26 cellular contexts compared by ENCODE assay signal in the genomic region with DNA sequence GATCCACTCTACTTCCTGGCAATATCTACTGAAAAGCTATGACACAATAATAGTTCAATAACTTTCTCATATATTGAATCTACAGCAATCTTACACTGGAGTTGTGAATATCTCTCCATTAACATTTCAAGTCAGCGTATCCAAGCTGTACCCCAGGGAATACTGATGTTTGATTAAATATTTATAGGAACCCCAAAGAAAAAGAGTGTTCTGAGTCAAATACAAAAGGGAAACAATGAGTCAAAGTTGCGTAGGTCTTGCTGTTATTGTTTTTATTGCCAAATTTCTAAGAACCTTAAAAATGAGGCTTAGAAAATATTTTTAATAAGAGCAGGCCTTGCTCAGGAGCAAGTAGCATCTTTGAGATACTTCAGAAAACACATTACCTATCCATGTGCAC.
A peak's percentile ranks its signal among the peaks of the same experiment; 100 is the strongest.
DNase-seq lines count a peak whose midpoint lies in the region; TF ChIP-seq lines count a peak whose summit lies in the region.
"Had no signal": no experiment of that assay in that cellular context is flagged by ENCODE, and none has a peak within 500 bp of the region (broad histone marks: within the 10 kb centered on the region; RNA-seq: fewer than 3 reads in every experiment).

No MANE protein-coding gene starts in this region.

- H2AFZ ChIP-seq in neural cell (ENCODE audit: low read depth, low read length) = no peak overlapping the region

- H3K4me3 ChIP-seq in breast epithelium = no peak overlapping the region
- no peak overlapping the region for H3K4me3 ChIP-seq in astrocyte of the spinal cord (ENCODE audit: low read depth, low read length)
- H3K4me3 ChIP-seq in neural cell (ENCODE audit: low read length) = no peak overlapping the region
- H3K4me3 ChIP-seq: A549, BLaER1 had no signal

- no TSS peak for BruUV-seq in MCF 10A (replicated peaks; lab: Mats Ljungman, UMichigan)

- CTCF ChIA-PET in MCF 10A (lab: Yijun Ruan, JAX) = no interaction called here
- CTCF ChIA-PET in activated CD4-positive, alpha-beta T cell treated with anti-CD3 and anti-CD28 coated beads, Interleukin-2, amount 10 ng/mL, durations not matched to agents 7 days and 5 days (lab: Charles Lee) = no interaction called here

- no peaks in the 10 kb centered on the region for H3K27me3 Mint-ChIP-seq in MCF 10A (ENCODE audit: insufficient read depth, unreplicated experiment)
- no peaks in the 10 kb centered on the region for H3K27me3 Mint-ChIP-seq in activated CD4-positive, alpha-beta T cell treated with anti-CD3 and anti-CD28 coated beads, Interleukin-2, amount 10 ng/mL, durations not matched to agents 7 days and 5 days
- H3K27me3 Mint-ChIP-seq: CD8-positive, alpha-beta memory T cell had no signal

- TF ChIP-seq CTCF in MCF 10A (IDR thresholded peaks at IDR 0.05; ENCODE audit: unreplicated experiment) (no peak), breast epithelium (IDR thresholded peaks at IDR 0.05) (no peak), astrocyte of the spinal cord (IDR thresholded peaks at IDR 0.05; ENCODE audit: low read depth, low read length) (no peak), neural cell (IDR thresholded peaks at IDR 0.05; ENCODE audit: poor library complexity, severe bottlenecking) (no peak)

- H3K9me3 Mint-ChIP-seq in MCF 10A (ENCODE audit: unreplicated experiment) = no peaks in the 10 kb centered on the region
- H3K9me3 Mint-ChIP-seq in activated CD4-positive, alpha-beta T cell treated with anti-CD3 and anti-CD28 coated beads, Interleukin-2, amount 10 ng/mL, durations not matched to agents 7 days and 5 days = no peaks in the 10 kb centered on the region

- no peak overlapping the region for H3K27ac Mint-ChIP-seq in MCF 10A (ENCODE audit: low read depth, unreplicated experiment)
- H3K27ac Mint-ChIP-seq in activated CD4-positive, alpha-beta T cell treated with anti-CD3 and anti-CD28 coated beads, Interleukin-2, amount 10 ng/mL, durations not matched to agents 7 days and 5 days = no peak overlapping the region
- H3K27ac Mint-ChIP-seq: CD14-positive monocyte; CD4-positive, alpha-beta memory T cell; CD4-positive, CD25-positive, alpha-beta regulatory T cell; CD8-positive, alpha-beta memory T cell had no signal

- H3K9ac ChIP-seq in neural cell (ENCODE audit: low read length) = no peak overlapping the region
- H3K9ac ChIP-seq: BLaER1 had no signal

- POLR2A ChIA-PET in MCF 10A (lab: Yijun Ruan, JAX) = no interaction called here
- POLR2A ChIA-PET in activated CD4-positive, alpha-beta T cell treated with anti-CD3 and anti-CD28 coated beads, Interleukin-2, amount 10 ng/mL, durations not matched to agents 7 days and 5 days (lab: Charles Lee) = no interaction called here

- no peaks in the 10 kb centered on the region for H3K4me1 ChIP-seq in breast epithelium
- H3K4me1 ChIP-seq: A549, BLaER1 had no signal

- H3K36me3 Mint-ChIP-seq in MCF 10A (ENCODE audit: insufficient read depth, unreplicated experiment) = no peaks in the 10 kb centered on the region
- no peaks in the 10 kb centered on the region for H3K36me3 Mint-ChIP-seq in activated CD4-positive, alpha-beta T cell treated with anti-CD3 and anti-CD28 coated beads, Interleukin-2, amount 10 ng/mL, durations not matched to agents 7 days and 5 days (ENCODE audit: low read depth)
- H3K36me3 Mint-ChIP-seq: CD14-positive monocyte; CD4-positive, alpha-beta memory T cell; CD4-positive, CD25-positive, alpha-beta regulatory T cell; CD8-positive, alpha-beta memory T cell had no signal

- H4K20me1 ChIP-seq in neural cell (ENCODE audit: insufficient read depth) = no peaks in the 10 kb centered on the region
- H4K20me1 ChIP-seq: BLaER1 had no signal

- H3K79me2 ChIP-seq in neural cell (replicated peaks; ENCODE audit: insufficient read depth, low read length) = no peaks in the 10 kb centered on the region

- H3K36me3 ChIP-seq in breast epithelium (no peaks in the 10 kb centered on the region), neural cell (ENCODE audit: insufficient read depth, low read length) (no peaks in the 10 kb centered on the region)
- H3K36me3 ChIP-seq: BE2C, BLaER1 had no signal

- TF ChIP-seq EP300 in neural cell (conservative IDR thresholded peaks at IDR 0.05; ENCODE audit: poor library complexity, severe bottlenecking) = no peak

- intact Hi-C loops in MCF 10A (cut with micrococcal nuclease) (no loop called here), breast epithelium (cut with DNase I; ENCODE audit: low total_unique reads) (no loop called here), head of caudate nucleus (cut with DNase I) (no loop called here)

- no peak overlapping the region for H3K4me2 ChIP-seq in neural cell (ENCODE audit: low read length)
- H3K4me2 ChIP-seq: A549, BLaER1 had no signal

- no peak for TF ChIP-seq POLR2A in breast epithelium (IDR thresholded peaks at IDR 0.05)

- no peaks in the 10 kb centered on the region for H3F3A ChIP-seq in neural cell (ENCODE audit: insufficient read depth, low read length, poor library complexity, severe bottlenecking)

- H3K9me3 ChIP-seq in breast epithelium = no peaks in the 10 kb centered on the region
- H3K9me3 ChIP-seq in neural cell (ENCODE audit: low read length) = no peaks in the 10 kb centered on the region
- H3K9me3 ChIP-seq: A549, BLaER1 had no signal

- H3K27me3 ChIP-seq in breast epithelium (no peaks in the 10 kb centered on the region), neural cell (ENCODE audit: insufficient read depth, low read depth, low read length) (no peaks in the 10 kb centered on the region)
- H3K27me3 ChIP-seq: BE2C, BLaER1 had no signal

- H3K27ac ChIP-seq in breast epithelium (no peak overlapping the region), neural cell (ENCODE audit: low read length) (peak overlapping the region; percentile 44)
- H3K27ac ChIP-seq: 22Rv1, A549, BLaER1 had no signal

- in situ Hi-C loops in astrocyte of the spinal cord (cut with HindIII; ENCODE audit: low sequenced_read_pairs) = no loop called here

- H3K4me3 Mint-ChIP-seq in MCF 10A (ENCODE audit: unreplicated experiment) = no peak overlapping the region
- H3K4me3 Mint-ChIP-seq in activated CD4-positive, alpha-beta T cell treated with anti-CD3 and anti-CD28 coated beads, Interleukin-2, amount 10 ng/mL, durations not matched to agents 7 days and 5 days = no peak overlapping the region
- H3K4me3 Mint-ChIP-seq: CD14-positive monocyte; CD4-positive, alpha-beta memory T cell; CD4-positive, CD25-positive, alpha-beta regulatory T cell; CD8-positive, alpha-beta memory T cell had no signal

- TF ChIP-seq RAD21 in neural cell (conservative IDR thresholded peaks at IDR 0.05) = no peak

- no peaks in the 10 kb centered on the region for H3K9me2 ChIP-seq in neural cell (ENCODE audit: insufficient read depth, low read length)

- H3K4me1 Mint-ChIP-seq in MCF 10A (ENCODE audit: insufficient read depth, unreplicated experiment) = peaks cover 13% of the 10 kb centered on the region
- no peaks in the 10 kb centered on the region for H3K4me1 Mint-ChIP-seq in activated CD4-positive, alpha-beta T cell treated with anti-CD3 and anti-CD28 coated beads, Interleukin-2, amount 10 ng/mL, durations not matched to agents 7 days and 5 days
- H3K4me1 Mint-ChIP-seq: CD14-positive monocyte; CD4-positive, alpha-beta memory T cell; CD4-positive, CD25-positive, alpha-beta regulatory T cell; CD8-positive, alpha-beta memory T cell had no signal

- DNase-seq in MCF 10A (ENCODE audit: unreplicated experiment) (peak; percentile 13), breast epithelium (ENCODE audit: low spot score in 2 of 2) (no peak), HCEC 1CT (peak; percentile 29), astrocyte of the spinal cord (ENCODE audit: low read depth, low spot score) (peak; percentile 20), head of caudate nucleus (no peak)
- DNase-seq in activated CD8-positive, alpha-beta memory T cell treated with anti-CD3 and anti-CD28 coated beads for 24 hours = no peak
- no peak for DNase-seq in activated CD4-positive, alpha-beta T cell treated with anti-CD3 and anti-CD28 coated beads, Interleukin-2, amount 10 ng/mL, durations not matched to agents 7 days and 5 days
- DNase-seq: AML-193; BE2C; C1 segment of cervical spinal cord; CD4-positive, alpha-beta memory T cell; CD4-positive, CD25-positive, alpha-beta regulatory T cell; CD8-positive, alpha-beta memory T cell; COR-L47; DMS 273 treated with DMSO at 0.1 percent for 48 hours; DMS153; DMS53; DMS79; DND-41; EL; GDM1 had no signal

TF ChIP-seq in neural cell, 6 proteins besides CTCF, POLR2A, EP300 and RAD21:
- TF ChIP-seq, protein P1, sequence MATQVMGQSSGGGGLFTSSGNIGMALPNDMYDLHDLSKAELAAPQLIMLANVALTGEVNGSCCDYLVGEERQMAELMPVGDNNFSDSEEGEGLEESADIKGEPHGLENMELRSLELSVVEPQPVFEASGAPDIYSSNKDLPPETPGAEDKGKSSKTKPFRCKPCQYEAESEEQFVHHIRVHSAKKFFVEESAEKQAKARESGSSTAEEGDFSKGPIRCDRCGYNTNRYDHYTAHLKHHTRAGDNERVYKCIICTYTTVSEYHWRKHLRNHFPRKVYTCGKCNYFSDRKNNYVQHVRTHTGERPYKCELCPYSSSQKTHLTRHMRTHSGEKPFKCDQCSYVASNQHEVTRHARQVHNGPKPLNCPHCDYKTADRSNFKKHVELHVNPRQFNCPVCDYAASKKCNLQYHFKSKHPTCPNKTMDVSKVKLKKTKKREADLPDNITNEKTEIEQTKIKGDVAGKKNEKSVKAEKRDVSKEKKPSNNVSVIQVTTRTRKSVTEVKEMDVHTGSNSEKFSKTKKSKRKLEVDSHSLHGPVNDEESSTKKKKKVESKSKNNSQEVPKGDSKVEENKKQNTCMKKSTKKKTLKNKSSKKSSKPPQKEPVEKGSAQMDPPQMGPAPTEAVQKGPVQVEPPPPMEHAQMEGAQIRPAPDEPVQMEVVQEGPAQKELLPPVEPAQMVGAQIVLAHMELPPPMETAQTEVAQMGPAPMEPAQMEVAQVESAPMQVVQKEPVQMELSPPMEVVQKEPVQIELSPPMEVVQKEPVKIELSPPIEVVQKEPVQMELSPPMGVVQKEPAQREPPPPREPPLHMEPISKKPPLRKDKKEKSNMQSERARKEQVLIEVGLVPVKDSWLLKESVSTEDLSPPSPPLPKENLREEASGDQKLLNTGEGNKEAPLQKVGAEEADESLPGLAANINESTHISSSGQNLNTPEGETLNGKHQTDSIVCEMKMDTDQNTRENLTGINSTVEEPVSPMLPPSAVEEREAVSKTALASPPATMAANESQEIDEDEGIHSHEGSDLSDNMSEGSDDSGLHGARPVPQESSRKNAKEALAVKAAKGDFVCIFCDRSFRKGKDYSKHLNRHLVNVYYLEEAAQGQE (IDR thresholded peaks at IDR 0.05; ENCODE audit: borderline replicate concordance) = no peak
- no peak for TF ChIP-seq SMC3 (conservative IDR thresholded peaks at IDR 0.05; ENCODE audit: poor library complexity)
- no peak for TF ChIP-seq EZH2 (IDR thresholded peaks at IDR 0.05; ENCODE audit: borderline replicate concordance, insufficient read depth, low read length, poor library complexity, severe bottlenecking)
- TF ChIP-seq POLR2AphosphoS5 (IDR thresholded peaks at IDR 0.05) = no peak
- no peak for TF ChIP-seq MXI1 (conservative IDR thresholded peaks at IDR 0.05; ENCODE audit: poor library complexity, severe bottlenecking)
- TF ChIP-seq TAF1 (IDR thresholded peaks at IDR 0.05; ENCODE audit: low read depth) = no peak

Comparison
In these comparisons a context has a peak if more than half of its experiments do, and no peak if none do; other contexts are left out.
1. DNase-seq: peak in MCF 10A (single experiment), HCEC 1CT (single experiment) and astrocyte of the spinal cord (single experiment); none in breast epithelium (0 of 2), activated CD8-positive, alpha-beta memory T cell treated with anti-CD3 and anti-CD28 coated beads for 24 hours (single experiment), head of caudate nucleus (0 of 42) and activated CD4-positive, alpha-beta T cell treated with anti-CD3 and anti-CD28 coated beads, Interleukin-2, amount 10 ng/mL, durations not matched to agents 7 days and 5 days (single experiment).